In the genomic region with DNA sequence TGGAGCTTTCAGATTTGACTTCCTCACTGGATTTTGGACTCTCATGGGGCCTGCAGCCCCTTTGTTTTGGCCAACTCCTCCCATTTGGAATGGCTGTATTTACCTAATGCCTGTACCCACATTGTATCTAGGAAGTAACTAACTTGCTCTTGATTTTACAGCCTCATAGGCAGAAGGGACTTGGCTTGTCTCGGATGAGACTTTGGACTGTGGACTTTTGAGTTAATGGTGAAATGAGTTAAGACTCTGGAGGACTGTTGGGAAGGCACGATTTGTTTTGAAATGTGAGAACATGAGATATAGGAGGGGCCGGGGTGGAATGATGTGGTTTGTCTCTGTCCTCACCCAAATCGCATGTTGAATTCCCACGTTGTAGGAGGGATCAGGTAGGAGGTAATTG, we compare ENCODE assay signal across 27 cellular contexts.
"Had no signal": no experiment of that assay in that cellular context is flagged by ENCODE, and none has a peak within 500 bp of the region (broad histone marks: within the 10 kb centered on the region; RNA-seq: fewer than 3 reads in every experiment).

No MANE protein-coding gene starts in this region.

- H3K27ac ChIP-seq: heart right ventricle, left ventricle myocardium inferior, lower lobe of right lung, ovary, sigmoid colon, tibial nerve, uterus had no signal

- DNase-seq: heart right ventricle; hippocampal formation; kidney glomerular epithelial cell; left cardiac atrium; left ventricle myocardium inferior; lower lobe of right lung; mammary epithelial cell; mesenchymal stem cell; naive B cell; natural killer cell; nephron progenitor cell; ovary; retina; right cardiac atrium; sigmoid colon; stimulated activated CD4-positive, alpha-beta T cell treated with anti-CD3 and anti-CD28 coated beads, Interleukin-1b, Interleukin-23, amount 100 ng/mL, for 48 hours; stimulated activated CD4-positive, alpha-beta T cell treated with anti-CD3 and anti-CD28 coated beads, Interleukin-2, amount 100 ng/mL, for 48 hours; stimulated activated CD4-positive, alpha-beta T cell treated with anti-CD3 and anti-CD28 coated beads, Interleukin-4, amount 100 ng/mL, for 4 hours; stimulated activated CD8-positive, alpha-beta memory T cell treated with anti-CD3 and anti-CD28 coated beads, Interleukin-4, amount 100 ng/mL, for 48 hours; stimulated activated naive CD4-positive, alpha-beta T cell treated with Interleukin-2 at 50 U/mL for 16 hours; stimulated activated naive CD8-positive, alpha-beta T cell treated with anti-CD3 and anti-CD28 coated beads, Interleukin-15, amount 100 ng/mL, for 72 hours; substantia nigra; uterus had no signal

- H3K36me3 ChIP-seq: heart right ventricle, left ventricle myocardium inferior, lower lobe of right lung, neural progenitor cell, ovary, sigmoid colon, tibial nerve, uterus had no signal

- H3K4me3 ChIP-seq: heart right ventricle, left ventricle myocardium inferior, lower lobe of right lung, neural progenitor cell, ovary, sigmoid colon, smooth muscle cell, tibial nerve, uterus had no signal

- H2AFZ ChIP-seq: neural progenitor cell had no signal

- H3K9ac ChIP-seq: neural progenitor cell had no signal

- H3K27me3 ChIP-seq: heart right ventricle, neural progenitor cell, ovary, sigmoid colon, tibial nerve, uterus had no signal

- H3K4me2 ChIP-seq: neural progenitor cell, smooth muscle cell had no signal

- FAIRE-seq: keratinocyte had no signal

- H3K4me1 ChIP-seq: heart right ventricle, left ventricle myocardium inferior, lower lobe of right lung, sigmoid colon, tibial nerve, uterus had no signal

- H3K9me3 ChIP-seq: left ventricle myocardium inferior, lower lobe of right lung, ovary, sigmoid colon, uterus had no signal
